In genomic region chr20:23371496-23371895, GRCh38 we compare ENCODE assay signal across 1 cellular context.
TF ChIP-seq lines count a peak whose summit lies in the region.

No MANE protein-coding gene starts in this region.

TF ChIP-seq in IMR-90, 13 proteins besides CTCF, POLR2A, EP300 and RAD21 (continued from another document):
- TF ChIP-seq USF2 (IDR thresholded peaks at IDR 0.05; ENCODE audit: low read depth, low read length), result no peak
- TF ChIP-seq MAFK (IDR thresholded peaks at IDR 0.05; ENCODE audit: low read depth, low read length), result no peak
- no peak for TF ChIP-seq CHD1 (IDR thresholded peaks at IDR 0.05; ENCODE audit: low read depth, low read length)
